In genomic region chr2:216188956-216189355, GRCh38 we compare ENCODE assay signal across 9 cellular contexts.
DNase-seq lines count a peak whose midpoint lies in the region; ATAC-seq and TF ChIP-seq lines count a peak whose summit lies in the region.
"Had no signal": no experiment of that assay in that cellular context is flagged by ENCODE, and none has a peak within 500 bp of the region (broad histone marks: within the 10 kb centered on the region; RNA-seq: fewer than 3 reads in every experiment).

No MANE protein-coding gene starts in this region.

- TF ChIP-seq CTCF in RWPE1 (conservative IDR thresholded peaks at IDR 0.05; ENCODE audit: low read depth) (no peak), epithelial cell of esophagus (IDR thresholded peaks at IDR 0.05; ENCODE audit: insufficient read depth, low read depth, low read length, missing control alignments) (no peak), osteoblast (IDR thresholded peaks at IDR 0.05; ENCODE audit: extremely low read depth, low read depth, low read length) (no peak)

- H3K4me3 ChIP-seq in epithelial cell of esophagus (ENCODE audit: low read length) (no peak overlapping the region), osteoblast (ENCODE audit: insufficient read depth, low read length) (no peak overlapping the region)

- H3K36me3 ChIP-seq in osteoblast (ENCODE audit: insufficient read depth, low read length), result peaks cover 32% of the 10 kb centered on the region

- H3K4me2 ChIP-seq in osteoblast (ENCODE audit: insufficient read depth, low read length), result no peak overlapping the region

- no peaks in the 10 kb centered on the region for H3K27me3 ChIP-seq in osteoblast (ENCODE audit: insufficient read depth, low read length)

- peaks cover 9% of the 10 kb centered on the region for H4K20me1 ChIP-seq in osteoblast (ENCODE audit: insufficient read depth, low read length)

- CTCF ChIA-PET in RWPE1 (lab: Yijun Ruan, JAX), result interaction anchor here (0.6 kb wide), 1 partner anchor 215 kb away, joined by 5 read pairs; no protein-coding TSS in a partner anchor

- peaks cover 63% of the 10 kb centered on the region for H3K79me2 ChIP-seq in osteoblast (ENCODE audit: insufficient read depth, low read length)

- no peaks in the 10 kb centered on the region for H3K9me3 ChIP-seq in osteoblast (ENCODE audit: low read depth, low read length)

- H3K27ac ChIP-seq in RWPE1, result no peak overlapping the region
- H3K27ac ChIP-seq in osteoblast (ENCODE audit: low read depth, low read length), result peak overlapping the region; percentile 2

- peak; percentile 78 for DNase-seq in ELR (ENCODE audit: low read depth)
- DNase-seq in RWPE1 (ENCODE audit: low spot score), result peak; percentile 37
- DNase-seq in epithelial cell of esophagus (ENCODE audit: low read depth), result peak; percentile 88
- peak; percentile 36 for DNase-seq in osteoblast (ENCODE audit: insufficient read length, low spot score, missing footprints)
- DNase-seq in hippocampal formation (lab: John Stamatoyannopoulos, UW), result no peak
- DNase-seq: activated naive CD4-positive, alpha-beta T cell had no signal

- POLR2A ChIA-PET in RWPE1 (lab: Yijun Ruan, JAX; ENCODE audit: low non-redundant PET), result no interaction called here

- peaks cover 25% of the 10 kb centered on the region for H3K4me1 ChIP-seq in osteoblast (ENCODE audit: insufficient read depth, low read length)

- ATAC-seq in HG03135 (IDR thresholded peaks at IDR 0.05; ENCODE audit: unreplicated experiment) (no peak), HG02623 (IDR thresholded peaks at IDR 0.05; ENCODE audit: unreplicated experiment) (no peak), HG03565 (IDR thresholded peaks at IDR 0.05; ENCODE audit: unreplicated experiment) (no peak)

- no peak overlapping the region for H2AFZ ChIP-seq in osteoblast (ENCODE audit: low read length)

Comparison
In these comparisons a context has a peak if more than half of its experiments do, and no peak if none do; other contexts are left out.
1. DNase-seq: peak in ELR (single experiment), RWPE1 (single experiment), epithelial cell of esophagus (single experiment) and osteoblast (single experiment); none in hippocampal formation (0 of 2).